In the genomic region with DNA sequence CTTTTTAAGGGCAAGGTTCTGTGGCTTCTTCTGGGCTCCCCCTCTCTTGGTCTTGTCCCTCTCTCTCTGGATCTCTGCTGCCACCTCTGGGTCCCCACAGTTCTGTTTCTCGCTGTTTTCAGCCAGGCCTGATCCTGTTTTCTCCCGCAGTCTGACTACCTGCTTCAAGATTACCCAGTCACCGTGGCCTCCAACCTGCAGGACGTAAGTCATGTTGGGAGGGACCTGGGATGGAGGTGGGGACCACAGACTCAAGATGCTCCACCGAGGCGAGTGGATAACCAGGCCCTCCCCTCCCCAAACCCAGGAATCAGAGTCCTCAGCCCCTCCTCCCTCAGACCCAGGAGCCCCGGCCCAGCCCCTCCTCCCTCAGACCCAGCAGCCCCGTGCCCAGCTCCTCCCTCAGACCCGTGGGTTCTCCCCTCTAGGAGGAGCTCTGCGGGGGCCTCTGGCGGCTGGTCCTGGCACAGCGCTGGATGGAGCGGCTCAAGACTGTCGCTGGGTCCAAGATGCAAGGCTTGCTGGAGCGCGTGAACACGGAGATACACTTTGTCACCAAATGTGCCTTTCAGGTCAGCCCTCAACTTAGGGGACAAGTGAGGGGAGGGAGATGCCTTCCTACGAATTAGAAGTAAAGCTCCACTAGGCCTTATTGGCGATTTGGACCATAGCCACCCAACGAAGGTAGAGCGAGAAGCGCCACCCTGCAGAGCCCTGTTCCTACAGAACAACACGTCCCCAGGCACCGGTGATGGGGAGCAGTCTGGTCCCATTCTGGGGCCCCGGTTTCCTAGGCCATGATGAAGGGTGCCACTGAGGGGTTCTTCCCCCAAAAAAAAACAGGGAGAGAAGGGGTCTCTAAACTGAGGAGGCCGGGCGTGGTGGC, we compare ENCODE assay signal across 6 cellular contexts. TPM values are rescaled to one million over a fixed set of nuclear protein-coding genes. Genes with fewer than 3 reads are reported as not detected.
DNase-seq lines count a peak whose midpoint lies in the region; ATAC-seq and TF ChIP-seq lines count a peak whose summit lies in the region.

No MANE protein-coding gene starts in this region.

- peak; percentile 87 to 90 for DNase-seq in activated CD4-positive, alpha-beta T cell treated with anti-CD3 and anti-CD28 coated beads, Interleukin-2, amount 50 U/mL, for 48 hours
- DNase-seq in left ventricle myocardium superior (peak; percentile 65), upper lobe of right lung (no peak)

- no peak overlapping the region for H3K4me3 ChIP-seq in upper lobe of right lung

- no peaks in the 10 kb centered on the region for H3K27me3 ChIP-seq in upper lobe of right lung

- no peaks in the 10 kb centered on the region for H3K9me3 Mint-ChIP-seq in IgD-negative memory B cell

- peak; percentile 28 for ATAC-seq in left ventricle myocardium superior
- ATAC-seq in upper lobe of right lung = peak; percentile 20
- ATAC-seq in GM18520 (IDR thresholded peaks at IDR 0.05; ENCODE audit: unreplicated experiment) = no peak
- ATAC-seq in GM18868 (IDR thresholded peaks at IDR 0.05; ENCODE audit: unreplicated experiment) = no peak

- no peaks in the 10 kb centered on the region for H3K36me3 Mint-ChIP-seq in IgD-negative memory B cell

- H3K9me3 ChIP-seq in upper lobe of right lung = no peaks in the 10 kb centered on the region

- no peak overlapping the region for H3K27ac ChIP-seq in upper lobe of right lung

- intact Hi-C loops in left ventricle myocardium superior (cut with micrococcal nuclease) (no loop called here), upper lobe of right lung (cut with DNase I) (no loop called here)

- peaks cover 10 to 15% (median 10%) of the 10 kb centered on the region in 3 donors for H3K4me1 Mint-ChIP-seq in IgD-negative memory B cell

- no peaks in the 10 kb centered on the region for H3K27me3 Mint-ChIP-seq in IgD-negative memory B cell

- H3K27ac Mint-ChIP-seq in IgD-negative memory B cell = peak overlapping the region; percentile 90 to 97 (median 90)

- TF ChIP-seq CTCF in upper lobe of right lung (IDR thresholded peaks at IDR 0.05) = peak; percentile 23

- H3K4me3 Mint-ChIP-seq in IgD-negative memory B cell = peak overlapping the region; percentile 73 to 91 (median 84)

- H3K36me3 ChIP-seq in upper lobe of right lung = no peaks in the 10 kb centered on the region

- peaks cover 6% of the 10 kb centered on the region for H3K4me1 ChIP-seq in upper lobe of right lung

RNA-seq across cellular contexts. Expression of a gene that starts 2.2 kb away (rescaled TPM):
- polyA plus RNA-seq in IgD-negative memory B cell = 24.3 TPM
- total RNA-seq in left ventricle myocardium superior (5.9 TPM), upper lobe of right lung (12.1 TPM)

RNA-seq across cellular contexts. Expression of a gene that starts 11.2 kb away (rescaled TPM):
- polyA plus RNA-seq in IgD-negative memory B cell = 3,792 TPM
- total RNA-seq in left ventricle myocardium superior = 1,289 TPM
- total RNA-seq in upper lobe of right lung = 1,829 TPM

RNA-seq across cellular contexts. Expression of a gene that starts 20.0 kb away (rescaled TPM):
- polyA plus RNA-seq in IgD-negative memory B cell = 3,702 TPM
- 1,034 TPM for total RNA-seq in left ventricle myocardium superior
- total RNA-seq in upper lobe of right lung = 1,616 TPM

RNA-seq across cellular contexts. Expression of a gene that starts 23.2 kb away (rescaled TPM):
- 67.5 TPM for polyA plus RNA-seq in IgD-negative memory B cell
- total RNA-seq in left ventricle myocardium superior (11.5 TPM), upper lobe of right lung (32.3 TPM)

RNA-seq across cellular contexts. Expression of a gene that starts 24.6 kb away (rescaled TPM):
- polyA plus RNA-seq in IgD-negative memory B cell = 98.8 TPM
- total RNA-seq in left ventricle myocardium superior = 29.6 TPM
- 64.2 TPM for total RNA-seq in upper lobe of right lung

Comparison
In these comparisons a context has a peak if more than half of its experiments do, and no peak if none do; other contexts are left out.
1. ATAC-seq: peak in left ventricle myocardium superior (single experiment) and upper lobe of right lung (single experiment); none in GM18520 (single experiment) and GM18868 (single experiment).